Comparison of ENCODE assay signal across 8 cellular contexts in genomic region chrX:57909595-57910286, GRCh38. TPM values are rescaled to one million over a fixed set of nuclear protein-coding genes. Genes with fewer than 3 reads are reported as not detected.
DNase-seq lines count a peak whose midpoint lies in the region; ATAC-seq and TF ChIP-seq lines count a peak whose summit lies in the region.
"Not testable (repeated sequence)": the region's sequence is repeated elsewhere in the genome, so short reads cannot be mapped to it uniquely, and the experiment has no call there.

No MANE protein-coding gene starts in this region.

- not testable (repeated sequence) for DNase-seq in AG09309 (ENCODE audit: low read depth); LNCaP clone FGC (ENCODE audit: low read depth); retinal pigment epithelial cell (ENCODE audit: low read depth)
- DNase-seq in breast epithelium (ENCODE audit: low spot score in 2 of 2) (peak; percentile 25 to 53), right cardiac atrium (peak; percentile 42 to 78 (median 68))

- 2% methylated on average over 47 of the region's 72 CpGs for WGBS in right cardiac atrium

- TF ChIP-seq CTCF in AG09309 (IDR thresholded peaks at IDR 0.05; ENCODE audit: control insufficient read depth, insufficient read depth, low read depth, low read length, missing control alignments); LNCaP clone FGC (IDR thresholded peaks at IDR 0.05; ENCODE audit: control insufficient read depth, extremely low read depth, insufficient read depth); WI38 (IDR thresholded peaks at IDR 0.05; ENCODE audit: low read depth, low read length); breast epithelium (IDR thresholded peaks at IDR 0.05); retinal pigment epithelial cell (conservative IDR thresholded peaks at IDR 0.05; ENCODE audit: low read depth, low read length): not testable (repeated sequence)

- TF ChIP-seq POLR2A in breast epithelium (IDR thresholded peaks at IDR 0.05): not testable (repeated sequence)

- H3K4me3 ChIP-seq in AG09309 (ENCODE audit: control insufficient read depth, low read depth, low read length) (peak overlapping the region; percentile 37), LNCaP clone FGC (ENCODE audit: low read depth, low read length) (peak overlapping the region; percentile 48), WI38 (ENCODE audit: low read depth, low read length) (peak overlapping the region; percentile 51), breast epithelium (peak overlapping the region; percentile 43 to 71 (median 54)), right cardiac atrium (ENCODE audit: low read length) (peak overlapping the region; percentile 73), retinal pigment epithelial cell (ENCODE audit: low read length) (peak overlapping the region; percentile 36)

- intact Hi-C loops in breast epithelium (cut with DNase I; ENCODE audit: low total_unique reads): loop anchor here (10.0 kb wide), 1 partner anchor 325 kb away; no protein-coding TSS in a partner anchor
- intact Hi-C loops in right cardiac atrium (cut with DNase I): not testable (repeated sequence)

- not testable (repeated sequence) for H3K27me3 ChIP-seq in breast epithelium; right cardiac atrium (ENCODE audit: control insufficient read depth, insufficient read depth)

- not testable (repeated sequence) for H3K36me3 ChIP-seq in breast epithelium

- H3K27ac ChIP-seq in breast epithelium: peak overlapping the region; percentile 92 to 97
- H3K27ac ChIP-seq in right cardiac atrium (ENCODE audit: low read length): peak overlapping the region; percentile 98

- ATAC-seq in GM18907 (IDR thresholded peaks at IDR 0.05; ENCODE audit: unreplicated experiment): peak; percentile 84
- peak; percentile 77 for ATAC-seq in HG02763 (IDR thresholded peaks at IDR 0.05; ENCODE audit: unreplicated experiment)
- ATAC-seq in right cardiac atrium: peak; percentile 91 to 92

- not testable (repeated sequence) for H3K4me1 ChIP-seq in breast epithelium; right cardiac atrium (ENCODE audit: control insufficient read depth, insufficient read depth, low read length)

- not testable (repeated sequence) for H3K9me3 ChIP-seq in breast epithelium; right cardiac atrium (ENCODE audit: control insufficient read depth, low read length)

RNA-seq across cellular contexts. Expression of gene ZXDA, which starts 0.5 kb away (rescaled TPM):
- total RNA-seq in breast epithelium (10 to 100 TPM in 1 of 3 donors, 1 to 10 TPM in 2; 6.9 to 13.2 (median 7.5) TPM), right cardiac atrium (1 to 10 TPM; 3.8 to 4.7 (median 4.6) TPM)
- 1.0 TPM for polyA plus RNA-seq in right cardiac atrium
